ENCODE assay signal across 8 cellular contexts in the genomic region with DNA sequence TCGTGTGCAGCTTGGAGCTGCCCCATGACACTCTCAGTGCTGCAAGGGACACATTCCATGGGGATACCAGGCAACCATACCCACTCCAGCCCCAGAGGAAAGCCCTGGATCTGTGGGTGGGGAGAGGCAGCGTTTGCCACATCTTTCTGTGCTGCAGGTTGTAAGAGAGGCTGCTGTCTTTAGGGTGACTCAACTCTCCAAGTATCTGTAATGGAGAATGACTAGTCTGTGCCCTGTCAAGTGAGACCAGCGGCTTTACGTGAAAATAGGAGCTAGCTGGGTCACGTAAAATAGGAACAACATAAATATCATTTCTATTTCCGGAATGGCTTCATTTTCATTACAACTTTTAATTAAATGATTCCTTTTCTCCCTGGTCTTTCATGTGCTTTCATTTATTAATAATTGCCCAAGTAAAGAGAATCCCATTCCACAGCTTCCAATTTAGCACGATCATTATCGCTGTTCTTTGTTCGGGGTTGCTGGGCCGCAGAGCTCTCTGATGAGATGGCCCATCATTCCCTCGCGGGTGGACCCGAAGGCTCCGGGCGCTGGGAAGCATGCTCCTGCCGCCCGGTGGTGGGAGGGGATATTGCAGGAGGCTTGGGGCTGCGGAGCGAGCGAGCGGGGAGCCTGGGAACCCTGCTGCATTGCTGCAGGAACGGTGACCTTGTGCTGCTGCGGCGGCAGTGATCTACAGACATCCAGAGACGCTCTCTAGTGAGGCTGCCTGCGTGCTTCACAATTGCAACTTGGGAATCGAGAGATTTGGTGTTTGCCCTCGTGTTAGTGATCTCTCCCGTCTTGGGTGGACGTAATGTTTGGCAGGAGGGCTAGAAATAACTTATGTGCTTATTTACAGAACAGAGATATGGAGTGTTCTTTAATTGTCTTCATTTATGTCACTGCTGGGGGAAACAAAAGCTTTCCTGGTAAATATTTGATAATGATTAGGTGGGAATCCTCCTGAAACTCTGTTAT. TPM values are rescaled to one million over a fixed set of nuclear protein-coding genes. Genes with fewer than 3 reads are reported as not detected.
DNase-seq lines count a peak whose midpoint lies in the region; ATAC-seq and TF ChIP-seq lines count a peak whose summit lies in the region.

No MANE protein-coding gene starts in this region.

- H3K27me3 ChIP-seq in BJ (ENCODE audit: control insufficient read depth, insufficient read depth, low read length) (peaks cover 13% of the 10 kb centered on the region), left lung (peaks cover 19 to 92% of the 10 kb centered on the region in 2 donors)

- peaks cover 3 to 6% of the 10 kb centered on the region in 2 donors for H3K4me1 ChIP-seq in left lung

- intact Hi-C loops in left lung (cut with DNase I), result no loop called here

- H3K9me3 ChIP-seq in left lung, result no peaks in the 10 kb centered on the region

- POLR2A ChIA-PET in BJ (lab: Charles Lee), result no interaction called here

- CTCF ChIA-PET in BJ (lab: Yijun Ruan, JAX), result interaction anchor here (0.6 to 5.9 kb wide), 21 partner anchors 9 to 708 kb away, joined by 3 to 49 read pairs (median 4); no protein-coding TSS in a partner anchor

- H3K27ac ChIP-seq in left lung, result no peak overlapping the region

- TF ChIP-seq CTCF in BJ (IDR thresholded peaks at IDR 0.05; ENCODE audit: insufficient read depth, low read depth, low read length) (peak; percentile 97), left lung (IDR thresholded peaks at IDR 0.05) (peak; percentile 89 to 92)

- no peak overlapping the region for H3K4me3 ChIP-seq in BJ (ENCODE audit: low read depth, low read length)
- no peak overlapping the region for H3K4me3 ChIP-seq in left lung

- DNase-seq in BJ (ENCODE audit: low read depth) (no peak), NCI-H2196 treated with DMSO at 0.1 percent for 48 hours (lab: John Stamatoyannopoulos, UW; ENCODE audit: unreplicated experiment) (peak; percentile 74), cerebellum (ENCODE audit: low spot score) (peak; percentile 54), left lung (peak; percentile 48 to 90)
- DNase-seq in stimulated activated CD4-positive, alpha-beta T cell treated with anti-CD3 and anti-CD28 coated beads, TNF-alpha, amount 100 ng/mL, for 4 hours (ENCODE audit: low read depth in 3 of 3), result peak; percentile 3 to 23 (median 11)

- H3K36me3 ChIP-seq in BJ (ENCODE audit: control insufficient read depth, insufficient read depth, low read length) (no peaks in the 10 kb centered on the region), left lung (no peaks in the 10 kb centered on the region)

- ATAC-seq in GM19043 (IDR thresholded peaks at IDR 0.05; ENCODE audit: low read depth, unreplicated experiment) (peak; percentile 97), HG03175 (IDR thresholded peaks at IDR 0.05; ENCODE audit: unreplicated experiment) (peak; percentile 95), left lung (peak; percentile 100)
- ATAC-seq in activated CD4-positive, CD25-positive, alpha-beta regulatory T cell treated with anti-CD3 and anti-CD28 coated beads, Interleukin-2, amount 50 U/mL, for 24 hours, result peak; percentile 45 to 46

RNA-seq across cellular contexts. Expression of a gene that starts 10.6 kb away (rescaled TPM):
- polyA plus RNA-seq in BJ (2011; rRNA removed), result not detected in 2 replicates
- polyA minus RNA-seq in BJ (2011; rRNA and poly(A)+ RNA removed), result not detected in 2 replicates
- 10.9 TPM for total RNA-seq in cerebellum
- not detected for total RNA-seq in left lung

RNA-seq across cellular contexts. Expression of a gene that starts 59.4 kb away (rescaled TPM):
- not detected in 2 replicates for polyA plus RNA-seq in BJ (2011; rRNA removed)
- not detected in 2 replicates for polyA minus RNA-seq in BJ (2011; rRNA and poly(A)+ RNA removed)
- total RNA-seq in cerebellum (58.3 TPM), left lung (not detected)

Comparison
In these comparisons a context has a peak if more than half of its experiments do, and no peak if none do; other contexts are left out.
1. ATAC-seq: peak in every context shown above with its lines; median percentile 100 in left lung; 97 in GM19043; 95 in HG03175; 46 in activated CD4-positive, CD25-positive, alpha-beta regulatory T cell treated with anti-CD3 and anti-CD28 coated beads, Interleukin-2, amount 50 U/mL, for 24 hours.
2. RNA of a gene that starts 10.6 kb away (total RNA-seq): 10.9 TPM in cerebellum (single experiment); not detected in left lung; every median in the first group is over 10 times any median in the second.
3. RNA of a gene that starts 59.4 kb away (total RNA-seq): 58.3 TPM in cerebellum (single experiment); not detected in left lung; every median in the first group is over 10 times any median in the second.